Comparison of ENCODE assay signal across 16 cellular contexts in the genomic region with DNA sequence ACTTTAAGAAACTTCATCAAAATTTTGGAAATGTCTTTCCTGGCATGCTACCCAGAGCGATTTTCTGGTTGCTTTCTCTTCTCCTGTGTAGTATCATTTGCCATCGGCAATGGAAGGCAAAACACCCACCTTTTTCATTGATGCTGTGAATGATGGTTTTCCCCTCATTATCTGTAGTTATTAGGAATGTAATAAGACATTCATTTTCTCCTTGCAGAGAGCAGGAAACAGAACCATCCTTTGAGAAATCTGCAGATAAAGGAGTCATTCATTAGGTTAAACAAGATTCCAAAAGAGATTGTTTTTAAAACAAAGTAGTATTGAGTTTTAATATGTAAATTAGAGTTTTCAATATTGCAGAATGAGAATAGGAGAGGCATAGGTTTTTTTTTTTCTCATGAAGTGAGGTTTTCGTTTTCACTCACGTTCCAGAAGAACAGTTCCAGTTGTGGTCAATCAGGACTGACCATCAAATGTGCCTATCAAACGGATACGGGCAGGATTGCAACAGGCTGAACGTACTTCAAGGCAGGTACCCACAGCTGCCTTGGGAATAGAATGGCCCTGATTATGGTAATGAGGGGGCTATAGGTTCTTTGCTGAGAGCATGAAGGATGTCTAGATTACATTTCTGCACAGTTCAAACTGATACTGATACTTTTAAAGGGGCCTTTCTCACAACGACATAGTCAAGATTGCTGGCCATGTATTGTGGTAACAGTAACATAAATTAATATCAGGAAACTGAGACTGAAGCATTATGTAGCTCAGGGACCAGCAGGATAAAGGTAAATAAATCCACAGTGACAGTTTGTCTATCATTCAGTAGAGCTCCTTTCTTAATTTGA. TPM values are rescaled to one million over a fixed set of nuclear protein-coding genes. Genes with fewer than 3 reads are reported as not detected.
A peak's percentile ranks its signal among the peaks of the same experiment; 100 is the strongest.
DNase-seq lines count a peak whose midpoint lies in the region; ATAC-seq and TF ChIP-seq lines count a peak whose summit lies in the region.
"Had no signal": no experiment of that assay in that cellular context is flagged by ENCODE, and none has a peak within 500 bp of the region (broad histone marks: within the 10 kb centered on the region; RNA-seq: fewer than 3 reads in every experiment).

No MANE protein-coding gene starts in this region.

- no peaks in the 10 kb centered on the region for H3K27me3 ChIP-seq in DND-41 (ENCODE audit: insufficient read depth, low read length, poor library complexity)
- no peaks in the 10 kb centered on the region for H3K27me3 ChIP-seq in stomach
- no peaks in the 10 kb centered on the region for H3K27me3 ChIP-seq in uterus
- H3K27me3 ChIP-seq: adrenal gland had no signal

- no peaks in the 10 kb centered on the region for H3K9me3 ChIP-seq in DND-41 (ENCODE audit: insufficient read depth, low read length, severe bottlenecking)
- no peaks in the 10 kb centered on the region for H3K9me3 ChIP-seq in stomach
- no peaks in the 10 kb centered on the region for H3K9me3 ChIP-seq in uterus
- H3K9me3 ChIP-seq: A549, adrenal gland had no signal

- ATAC-seq in DND-41 (ENCODE audit: insufficient read depth, low read depth) (no peak), GM19351 (IDR thresholded peaks at IDR 0.05; ENCODE audit: unreplicated experiment) (peak; percentile 72), HG02623 (IDR thresholded peaks at IDR 0.05; ENCODE audit: unreplicated experiment) (peak; percentile 45), HG03342 (IDR thresholded peaks at IDR 0.05; ENCODE audit: unreplicated experiment) (peak; percentile 60)
- ATAC-seq: A549 had no signal

- WGBS in stomach, 5 donors = 78 to 85% (median 83%) methylated on average over 8 of the region's 8 CpGs

- TF ChIP-seq EP300 in stomach (IDR thresholded peaks at IDR 0.05) = no peak

- no peak overlapping the region for H3K4me2 ChIP-seq in DND-41 (ENCODE audit: insufficient read depth, low read length)
- H3K4me2 ChIP-seq: A549 had no signal

- H3K36me3 ChIP-seq in DND-41 (ENCODE audit: insufficient read depth, low read length) = no peaks in the 10 kb centered on the region
- H3K36me3 ChIP-seq in stomach = peaks cover 0 to 9% (median 2%) of the 10 kb centered on the region in 4 donors
- no peaks in the 10 kb centered on the region for H3K36me3 ChIP-seq in uterus
- H3K36me3 ChIP-seq: adrenal gland had no signal

- H2AFZ ChIP-seq in DND-41 (ENCODE audit: low read depth, low read length) = 0 out of 2 replicates have a peak overlapping the region, but pooled peaks have one; percentile 13

- DNase-seq in DND-41 (no peak), NCI-H128 (lab: John Stamatoyannopoulos, UW; ENCODE audit: unreplicated experiment) (no peak), stomach (no peak), uterus (no peak)
- DNase-seq in activated T-cell treated with anti-CD3 and anti-CD28 coated beads, Interleukin-2, amount 50 U/mL, for 48 hours = no peak
- DNase-seq: adrenal gland, DMS53, kidney glomerular epithelial cell, NCI-H2029 treated with DMSO at 0.1 percent for 48 hours, T1000 had no signal

- H4K20me1 ChIP-seq in DND-41 (ENCODE audit: insufficient read depth, low read length) = no peaks in the 10 kb centered on the region

- H3K4me1 ChIP-seq in DND-41 (ENCODE audit: insufficient read depth, low read length) = peaks cover 8% of the 10 kb centered on the region
- H3K4me1 ChIP-seq in stomach = no peaks in the 10 kb centered on the region
- H3K4me1 ChIP-seq in uterus = no peaks in the 10 kb centered on the region
- H3K4me1 ChIP-seq: adrenal gland had no signal

- TF ChIP-seq POLR2A in stomach (IDR thresholded peaks at IDR 0.05) (no peak), uterus (IDR thresholded peaks at IDR 0.05) (no peak)

- no peaks in the 10 kb centered on the region for H3K79me2 ChIP-seq in DND-41 (ENCODE audit: insufficient read depth, low read length)

- no peak overlapping the region for H3K9ac ChIP-seq in DND-41 (ENCODE audit: low read depth, low read length)

- H3K27ac ChIP-seq in DND-41 (ENCODE audit: low read length) (no peak overlapping the region), stomach (no peak overlapping the region), uterus (no peak overlapping the region)
- H3K27ac ChIP-seq: adrenal gland had no signal

- intact Hi-C loops in stomach (cut with DNase I; ENCODE audit: low total_unique reads) (no loop called here), uterus (cut with DNase I; ENCODE audit: low total_unique reads) (no loop called here)

- TF ChIP-seq CTCF in DND-41 (IDR thresholded peaks at IDR 0.05; ENCODE audit: borderline replicate concordance, extremely low read depth, low read length, poor library complexity, severe bottlenecking) = no peak
- no peak for TF ChIP-seq CTCF in stomach (IDR thresholded peaks at IDR 0.05)
- no peak for TF ChIP-seq CTCF in uterus (IDR thresholded peaks at IDR 0.05)

- no peak overlapping the region for H3K4me3 ChIP-seq in DND-41 (ENCODE audit: low read depth in 1 of 2, low read length in 2 of 2)
- H3K4me3 ChIP-seq in stomach = no peak overlapping the region
- no peak overlapping the region for H3K4me3 ChIP-seq in uterus
- H3K4me3 ChIP-seq: A549, adrenal gland, skin epidermis had no signal

RNA-seq across cellular contexts. Expression of a gene that starts 49.8 kb away (rescaled TPM):
- total RNA-seq in stomach (1 to 10 TPM; 1.7 to 6.8 (median 4.9) TPM), uterus (10 to 100 TPM; 24.1 to 36.2 (median 24.9) TPM)
- 1 to 10 TPM in 1 of 3 donors, under 1 TPM in 2; 0.31 to 3.9 (median 0.81) TPM for polyA plus RNA-seq in stomach
- total RNA-seq: OCI-LY7 had no signal
